27 cellular contexts compared by ENCODE assay signal in genomic region chr3:97938444-97938843, GRCh38.
"Had no signal": no experiment of that assay in that cellular context is flagged by ENCODE, and none has a peak within 500 bp of the region (broad histone marks: within the 10 kb centered on the region; RNA-seq: fewer than 3 reads in every experiment).

No MANE protein-coding gene starts in this region.

- ATAC-seq: activated CD4-positive, alpha-beta T cell treated with anti-CD3 and anti-CD28 coated beads for 36 hours; left ventricle myocardium superior; mucosa of descending colon; natural killer cell treated with Interleukin-12 subunit alpha and Interleukin-12 subunit beta and Interleukin-15 and Interleukin-18, amount 100 ng/mL, for 72 hours; right cardiac atrium; upper lobe of right lung had no signal

- FAIRE-seq: frontal cortex had no signal

- DNase-seq: activated B cell treated with CpG ODN at 0.5 μM for 24 hours; activated CD4-positive, alpha-beta T cell treated with anti-CD3 and anti-CD28 coated beads for 36 hours; activated CD4-positive, alpha-beta T cell treated with anti-CD3 and anti-CD28 coated beads, Interleukin-2, amount 50 U/mL, for 4 hours; activated CD8-positive, alpha-beta memory T cell treated with anti-CD3 and anti-CD28 coated beads, Interleukin-2, amount 50 U/mL, for 4 hours; activated gamma-delta T cell treated with Interleukin-2 at 50 U/mL for 16 hours; activated naive CD4-positive, alpha-beta T cell treated with anti-CD3 and anti-CD28 coated beads, Interleukin-2, amount 50 U/mL, for 16 hours; activated T-cell treated with anti-CD3 and anti-CD28 coated beads, Interleukin-2, amount 50 U/mL, for 1 hour; anterior cingulate cortex; endodermal cell; islet precursor cell; left ventricle myocardium superior; mucosa of descending colon; posterior cingulate gyrus; right cardiac atrium; spleen; stimulated activated naive CD4-positive, alpha-beta T cell; T-helper 2 cell; tibial artery; upper lobe of right lung had no signal

- H3K27me3 Mint-ChIP-seq: activated B cell treated with CpG ODN at 0.5 μM for 24 hours; activated CD4-positive, alpha-beta T cell treated with anti-CD3 and anti-CD28 coated beads for 36 hours; central memory CD8-positive, alpha-beta T cell; dendritic cell treated with granulocyte-macrophage colony-stimulating factor and Interleukin-4, amounts not matched to agents 40 ng/mL and 50 ng/mL, for 4 days; natural killer cell treated with Interleukin-12 subunit alpha and Interleukin-12 subunit beta and Interleukin-15 and Interleukin-18, amount 100 ng/mL, for 72 hours had no signal

- H3K4me1 Mint-ChIP-seq: activated B cell treated with CpG ODN at 0.5 μM for 24 hours; central memory CD8-positive, alpha-beta T cell; endodermal cell had no signal

- H3K79me2 ChIP-seq: hepatocyte had no signal

- H3K27me3 ChIP-seq: esophagus muscularis mucosa, hepatocyte, spleen, suprapubic skin, tibial artery, upper lobe of right lung had no signal

- H2AFZ ChIP-seq: hepatocyte had no signal

- H3K4me3 Mint-ChIP-seq: activated B cell treated with CpG ODN at 0.5 μM for 24 hours; activated CD4-positive, alpha-beta T cell treated with anti-CD3 and anti-CD28 coated beads for 36 hours; activated T-helper 1 cell treated with anti-CD3 and anti-CD28 coated beads, Interleukin-12 subunit alpha, Interleukin-12 subunit beta, Interleukin-2, Interleukin-4 antibody, amounts not matched to agents 30 ng/mL and 10 ng/mL and 1 ng/mL, durations not matched to agents 14 hours and 24 hours and 36 hours; central memory CD8-positive, alpha-beta T cell; dendritic cell treated with granulocyte-macrophage colony-stimulating factor and Interleukin-4, amounts not matched to agents 40 ng/mL and 50 ng/mL, for 4 days; endodermal cell; natural killer cell treated with Interleukin-12 subunit alpha and Interleukin-12 subunit beta and Interleukin-15 and Interleukin-18, amount 100 ng/mL, for 72 hours had no signal

- H3K27ac Mint-ChIP-seq: activated B cell treated with CpG ODN at 0.5 μM for 24 hours; activated CD4-positive, alpha-beta T cell treated with anti-CD3 and anti-CD28 coated beads for 36 hours; activated T-helper 1 cell treated with anti-CD3 and anti-CD28 coated beads, Interleukin-12 subunit alpha, Interleukin-12 subunit beta, Interleukin-2, Interleukin-4 antibody, amounts not matched to agents 30 ng/mL and 10 ng/mL and 1 ng/mL, durations not matched to agents 14 hours and 24 hours and 36 hours; dendritic cell treated with granulocyte-macrophage colony-stimulating factor and Interleukin-4, amounts not matched to agents 40 ng/mL and 50 ng/mL, for 4 days; endodermal cell; natural killer cell treated with Interleukin-12 subunit alpha and Interleukin-12 subunit beta and Interleukin-15 and Interleukin-18, amount 100 ng/mL, for 72 hours had no signal

- H3K4me3 ChIP-seq: esophagus muscularis mucosa, hepatocyte, mucosa of descending colon, spleen, suprapubic skin, tibial artery, upper lobe of right lung had no signal

- H3K4me2 ChIP-seq: hepatocyte had no signal

- H3K27ac ChIP-seq: esophagus muscularis mucosa, hepatocyte, spleen, suprapubic skin, tibial artery, upper lobe of right lung had no signal

- H3K9me3 Mint-ChIP-seq: activated B cell treated with CpG ODN at 0.5 μM for 24 hours; activated T-helper 1 cell treated with anti-CD3 and anti-CD28 coated beads, Interleukin-12 subunit alpha, Interleukin-12 subunit beta, Interleukin-2, Interleukin-4 antibody, amounts not matched to agents 30 ng/mL and 10 ng/mL and 1 ng/mL, durations not matched to agents 14 hours and 24 hours and 36 hours; central memory CD8-positive, alpha-beta T cell; dendritic cell treated with granulocyte-macrophage colony-stimulating factor and Interleukin-4, amounts not matched to agents 40 ng/mL and 50 ng/mL, for 4 days; endodermal cell; natural killer cell treated with Interleukin-12 subunit alpha and Interleukin-12 subunit beta and Interleukin-15 and Interleukin-18, amount 100 ng/mL, for 72 hours had no signal

- H3K4me1 ChIP-seq: esophagus muscularis mucosa, spleen, suprapubic skin, upper lobe of right lung had no signal

- H3K9me3 ChIP-seq: esophagus muscularis mucosa, mucosa of descending colon, spleen, suprapubic skin, tibial artery, upper lobe of right lung had no signal
